ENCODE assay signal across 29 cellular contexts in the genomic region with DNA sequence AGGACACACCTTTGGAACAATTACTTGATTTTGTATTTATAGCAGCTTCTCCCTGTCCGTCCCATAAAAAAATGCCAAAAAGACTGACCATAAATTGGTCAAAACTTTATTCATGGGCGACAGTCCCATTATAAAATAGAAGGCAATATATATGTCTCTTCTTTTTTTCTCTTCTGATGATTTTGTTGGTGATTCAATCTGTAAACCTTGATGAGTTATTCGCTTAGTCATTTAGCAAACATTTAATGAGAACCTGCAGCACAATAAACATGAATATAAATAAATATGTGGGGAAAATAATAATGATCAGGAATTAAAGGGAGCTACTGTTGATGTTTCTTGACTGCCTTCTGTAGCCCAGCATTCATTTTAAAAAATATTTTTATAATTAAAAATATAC.
DNase-seq lines count a peak whose midpoint lies in the region; ATAC-seq, FAIRE-seq and TF ChIP-seq lines count a peak whose summit lies in the region.
"Had no signal": no experiment of that assay in that cellular context is flagged by ENCODE, and none has a peak within 500 bp of the region (broad histone marks: within the 10 kb centered on the region; RNA-seq: fewer than 3 reads in every experiment).

No MANE protein-coding gene starts in this region.

- ATAC-seq in GM18873 (IDR thresholded peaks at IDR 0.05; ENCODE audit: low FRiP score, unreplicated experiment): no peak
- ATAC-seq: activated T-cell treated with anti-CD3 and anti-CD28 coated beads, Interleukin-2, amount 50 U/mL, for 72 hours; effector memory CD8-positive, alpha-beta T cell; left cardiac atrium; stimulated activated effector memory CD8-positive, alpha-beta T cell treated with anti-CD3 and anti-CD28 coated beads, Interleukin-12 subunit alpha, Interleukin-12 subunit beta, amount 100 ng/mL, for 72 hours had no signal

- H3K27me3 ChIP-seq in bronchial epithelial cell (ENCODE audit: control insufficient read depth, insufficient read depth, low read length): no peaks in the 10 kb centered on the region
- no peaks in the 10 kb centered on the region for H3K27me3 ChIP-seq in right atrium auricular region
- H3K27me3 ChIP-seq: adrenal gland, brain microvascular endothelial cell, neutrophil, spleen, suprapubic skin, uterus had no signal

- peaks cover 7% of the 10 kb centered on the region for H3K9me3 Mint-ChIP-seq in osteocyte (ENCODE audit: unreplicated experiment)
- H3K9me3 Mint-ChIP-seq: activated T-cell treated with anti-CD3 and anti-CD28 coated beads, Interleukin-2, amount 50 U/mL, for 72 hours; memory B cell; stimulated activated effector memory CD8-positive, alpha-beta T cell treated with anti-CD3 and anti-CD28 coated beads, Interleukin-12 subunit alpha, Interleukin-12 subunit beta, amount 100 ng/mL, for 72 hours had no signal

- no peak overlapping the region for H3K27ac ChIP-seq in right atrium auricular region
- H3K27ac ChIP-seq: adrenal gland, coronary artery, neutrophil, spleen, suprapubic skin, uterus had no signal

- H3K4me3 Mint-ChIP-seq in osteocyte (ENCODE audit: unreplicated experiment): no peak overlapping the region
- H3K4me3 Mint-ChIP-seq: activated T-cell treated with anti-CD3 and anti-CD28 coated beads, Interleukin-2, amount 50 U/mL, for 72 hours; effector memory CD8-positive, alpha-beta T cell; memory B cell; stimulated activated effector memory CD8-positive, alpha-beta T cell treated with anti-CD3 and anti-CD28 coated beads, Interleukin-12 subunit alpha, Interleukin-12 subunit beta, amount 100 ng/mL, for 72 hours had no signal

- H3K4me3 ChIP-seq in bronchial epithelial cell (ENCODE audit: low read depth, low read length): no peak overlapping the region
- no peak overlapping the region for H3K4me3 ChIP-seq in right atrium auricular region
- H3K4me3 ChIP-seq: adrenal gland, coronary artery, spleen, suprapubic skin, uterus had no signal

- DNase-seq in DMS53 treated with DMSO at 0.1 percent for 48 hours (lab: John Stamatoyannopoulos, UW; ENCODE audit: unreplicated experiment) (peak; percentile 24), LHCN-M2 (ENCODE audit: low read depth) (peak; percentile 49), bronchial epithelial cell (ENCODE audit: low read depth) (peak; percentile 94), osteocyte (ENCODE audit: extremely low spot score, unreplicated experiment) (no peak), right atrium auricular region (ENCODE audit: low spot score) (no peak), SHP77 (lab: John Stamatoyannopoulos, UW) (no peak), foreskin melanocyte (no peak)
- DNase-seq: activated CD4-positive, alpha-beta T cell treated with anti-CD3 and anti-CD28 coated beads for 48 hours; activated naive CD4-positive, alpha-beta T cell treated with Interleukin-2 at 50 U/mL for 16 hours; activated T-cell treated with anti-CD3 and anti-CD28 coated beads, Interleukin-2, amount 50 U/mL, for 72 hours; adrenal gland; brain microvascular endothelial cell; C1 segment of cervical spinal cord; effector memory CD8-positive, alpha-beta T cell; KBM-7; left cardiac atrium; MV-4-11; NCI-H1694 treated with DMSO at 0.1 percent for 48 hours; NCI-H2171 treated with DMSO at 0.1 percent for 48 hours; NCI-H526 treated with DMSO at 0.1 percent for 48 hours; spleen; stimulated activated CD4-positive, alpha-beta T cell treated with anti-CD3 and anti-CD28 coated beads, Interleukin-2, amount 100 ng/mL, for 48 hours; uterus had no signal

- H3K27me3 Mint-ChIP-seq in osteocyte (ENCODE audit: unreplicated experiment): no peaks in the 10 kb centered on the region
- H3K27me3 Mint-ChIP-seq: effector memory CD8-positive, alpha-beta T cell had no signal

- H3K4me1 ChIP-seq in right atrium auricular region: peaks cover 0 to 4% of the 10 kb centered on the region in 2 donors
- H3K4me1 ChIP-seq: adrenal gland, uterus had no signal

- H3K36me3 Mint-ChIP-seq in osteocyte (ENCODE audit: unreplicated experiment): no peaks in the 10 kb centered on the region
- H3K36me3 Mint-ChIP-seq: memory B cell; stimulated activated effector memory CD8-positive, alpha-beta T cell treated with anti-CD3 and anti-CD28 coated beads, Interleukin-12 subunit alpha, Interleukin-12 subunit beta, amount 100 ng/mL, for 72 hours had no signal

- H3K9me3 ChIP-seq in right atrium auricular region: no peaks in the 10 kb centered on the region
- H3K9me3 ChIP-seq: adrenal gland, neutrophil, suprapubic skin, uterus had no signal

- no peak for TF ChIP-seq CTCF in bronchial epithelial cell (IDR thresholded peaks at IDR 0.05; ENCODE audit: insufficient read depth, low read length, severe bottlenecking)
- no peak for TF ChIP-seq CTCF in osteocyte (IDR thresholded peaks at IDR 0.05)
- no peak for TF ChIP-seq CTCF in right atrium auricular region (IDR thresholded peaks at IDR 0.05)

- FAIRE-seq in bronchial epithelial cell (lab: Jason Lieb, UNC): no peak

- H3K27ac Mint-ChIP-seq in osteocyte (ENCODE audit: unreplicated experiment): peak overlapping the region; percentile 96
- H3K27ac Mint-ChIP-seq: activated T-cell treated with anti-CD3 and anti-CD28 coated beads, Interleukin-2, amount 50 U/mL, for 72 hours; effector memory CD8-positive, alpha-beta T cell; memory B cell; stimulated activated effector memory CD8-positive, alpha-beta T cell treated with anti-CD3 and anti-CD28 coated beads, Interleukin-12 subunit alpha, Interleukin-12 subunit beta, amount 100 ng/mL, for 72 hours had no signal

- H3K36me3 ChIP-seq in bronchial epithelial cell (ENCODE audit: control insufficient read depth, insufficient read depth, low read length) (no peaks in the 10 kb centered on the region), right atrium auricular region (no peaks in the 10 kb centered on the region)
- H3K36me3 ChIP-seq: adrenal gland, brain microvascular endothelial cell, neutrophil, spleen, suprapubic skin, uterus had no signal

- H3K4me1 Mint-ChIP-seq in osteocyte (ENCODE audit: unreplicated experiment): peaks cover 93% of the 10 kb centered on the region
- H3K4me1 Mint-ChIP-seq: memory B cell; stimulated activated effector memory CD8-positive, alpha-beta T cell treated with anti-CD3 and anti-CD28 coated beads, Interleukin-12 subunit alpha, Interleukin-12 subunit beta, amount 100 ng/mL, for 72 hours had no signal

Comparison
In these comparisons a context has a peak if more than half of its experiments do, and no peak if none do; other contexts are left out.
1. DNase-seq: peak in DMS53 treated with DMSO at 0.1 percent for 48 hours (single experiment), LHCN-M2 (single experiment) and bronchial epithelial cell (single experiment); none in osteocyte (single experiment), right atrium auricular region (single experiment), SHP77 (0 of 2) and foreskin melanocyte (single experiment).